ENCODE assay signal across 8 cellular contexts in the genomic region with DNA sequence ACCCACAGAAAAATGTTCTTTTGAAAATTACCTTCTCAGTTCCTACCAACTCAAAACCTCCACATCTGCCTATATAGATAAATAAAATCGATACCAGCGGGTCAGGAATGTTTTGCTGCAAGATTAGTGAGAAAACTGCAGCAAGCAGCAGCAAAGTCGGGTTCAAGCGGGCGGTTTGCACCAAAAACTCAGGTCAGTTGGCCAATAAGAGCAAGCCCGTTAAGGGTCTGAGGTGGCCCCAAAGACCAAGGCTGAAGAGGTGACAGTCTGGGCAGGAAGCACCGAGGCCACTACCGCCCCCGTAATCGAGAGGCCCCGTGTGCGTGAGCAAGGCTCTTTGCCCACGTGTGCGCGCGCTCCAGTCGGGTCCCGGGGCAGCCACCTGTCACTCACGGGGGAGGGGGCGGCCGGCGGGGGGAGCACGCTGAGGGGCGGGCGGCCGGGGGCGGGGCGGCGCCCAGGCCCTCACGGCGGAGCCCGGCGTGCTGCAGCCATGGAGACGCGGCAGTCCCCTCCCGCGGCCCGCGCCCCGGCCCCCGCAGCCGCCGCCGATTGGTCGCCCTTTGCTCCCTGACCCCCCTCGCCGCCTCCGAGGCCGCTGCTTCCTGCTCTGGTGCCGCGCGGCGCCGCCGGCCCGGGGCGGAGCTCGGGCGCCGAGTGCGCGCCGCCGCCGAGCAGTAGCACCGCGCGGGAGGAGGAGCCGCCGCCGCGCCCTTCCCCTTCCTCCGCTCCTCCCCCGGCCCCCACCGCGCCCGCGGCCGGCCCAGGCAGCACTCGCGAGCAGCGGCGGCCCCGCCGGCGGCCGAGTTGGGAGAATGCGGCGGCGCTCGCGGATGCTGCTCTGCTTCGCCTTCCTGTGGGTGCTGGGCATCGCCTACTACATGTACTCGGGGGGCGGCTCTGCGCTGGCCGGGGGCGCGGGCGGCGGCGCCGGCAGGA. TPM values are rescaled to one million over a fixed set of nuclear protein-coding genes. Genes with fewer than 3 reads are reported as not detected.
DNase-seq lines count a peak whose midpoint lies in the region; ATAC-seq and TF ChIP-seq lines count a peak whose summit lies in the region.

A gene (plus strand): TSS at position 773 of the 939 bp plus-strand sequence. CDS start 43 bp downstream, at position 816.

- H3K27me3 ChIP-seq in H7 (ENCODE audit: control insufficient read depth, insufficient read depth, low read length): peaks cover 5% of the 10 kb centered on the region

- DNase-seq in ELR (ENCODE audit: low read depth) (peak; percentile 89), H7 (peak; percentile 99), M059J (ENCODE audit: low read depth) (peak; percentile 84), SHP77 (lab: John Stamatoyannopoulos, UW) (peak; percentile 84 to 93), fibroblast of pulmonary artery (ENCODE audit: low read depth) (peak; percentile 82)
- DNase-seq in activated T-helper 9 cell treated with anti-CD3 and anti-CD28 coated beads, Interleukin-2, amount 50 U/mL, for 16 hours (ENCODE audit: low read depth): peak; percentile 82
- peak; percentile 95 for DNase-seq in natural killer cell treated with Interleukin-12 subunit alpha and Interleukin-12 subunit beta and Interleukin-15 and Interleukin-18, amount 100 ng/mL, for 72 hours (ENCODE audit: low spot score)
- peak; percentile 87 for DNase-seq in stimulated activated naive CD4-positive, alpha-beta T cell treated with Interleukin-2 at 50 U/mL for 16 hours (lab: John Stamatoyannopoulos, UW)

- TF ChIP-seq CTCF in fibroblast of pulmonary artery (IDR thresholded peaks at IDR 0.05; ENCODE audit: low read length, missing control alignments): no peak

- peaks cover 6 to 10% of the 10 kb centered on the region in 2 donors for H3K27me3 Mint-ChIP-seq in natural killer cell treated with Interleukin-12 subunit alpha and Interleukin-12 subunit beta and Interleukin-15 and Interleukin-18, amount 100 ng/mL, for 72 hours

- H3K4me1 Mint-ChIP-seq in natural killer cell treated with Interleukin-12 subunit alpha and Interleukin-12 subunit beta and Interleukin-15 and Interleukin-18, amount 100 ng/mL, for 72 hours (ENCODE audit: low read depth in 2 of 2): peaks cover 30 to 41% of the 10 kb centered on the region in 2 donors

- H3K9me3 Mint-ChIP-seq in natural killer cell treated with Interleukin-12 subunit alpha and Interleukin-12 subunit beta and Interleukin-15 and Interleukin-18, amount 100 ng/mL, for 72 hours: peaks cover 2% of the 10 kb centered on the region

- H3K4me3 ChIP-seq in H7 (ENCODE audit: insufficient read depth, low read depth, low read length): peak within 1 kb of the TSS; percentile 87
- H3K4me3 ChIP-seq in fibroblast of pulmonary artery (replicated peaks; ENCODE audit: low read depth, low read length): peak within 1 kb of the TSS; percentile 86

- no peaks in the 10 kb centered on the region for H3K36me3 ChIP-seq in H7 (replicated peaks; ENCODE audit: control insufficient read depth, insufficient read depth, low read length)

- peak within 1 kb of the TSS; percentile 89 for H3K4me3 Mint-ChIP-seq in natural killer cell treated with Interleukin-12 subunit alpha and Interleukin-12 subunit beta and Interleukin-15 and Interleukin-18, amount 100 ng/mL, for 72 hours

- peak; percentile 97 for ATAC-seq in natural killer cell treated with Interleukin-12 subunit alpha and Interleukin-12 subunit beta and Interleukin-15 and Interleukin-18, amount 100 ng/mL, for 72 hours

- H3K27ac Mint-ChIP-seq in natural killer cell treated with Interleukin-12 subunit alpha and Interleukin-12 subunit beta and Interleukin-15 and Interleukin-18, amount 100 ng/mL, for 72 hours: peak within 1 kb of the TSS; percentile 75 to 88

- H3K36me3 Mint-ChIP-seq in natural killer cell treated with Interleukin-12 subunit alpha and Interleukin-12 subunit beta and Interleukin-15 and Interleukin-18, amount 100 ng/mL, for 72 hours: peaks cover 6% of the 10 kb centered on the region

RNA-seq across cellular contexts. Expression of the gene that starts here (rescaled TPM):
- total RNA-seq in H7 (2014; rRNA removed; shearing (Covaris generic)): 99.1 and 105 TPM in 2 replicates
- 39.0 and 65.1 TPM in 2 replicates for total RNA-seq in M059J (2014; rRNA removed; shearing (Covaris generic))
- total RNA-seq in natural killer cell treated with Interleukin-12 subunit alpha and Interleukin-12 subunit beta and Interleukin-15 and Interleukin-18, amount 100 ng/mL, for 72 hours: 10 to 100 TPM; 37.7 to 51.5 TPM

Comparison
In these comparisons a context has a peak if more than half of its experiments do, and no peak if none do; other contexts are left out.
1. Peak in every context shown above with its lines: DNase-seq, ATAC-seq and H3K4me3 ChIP-seq.